ENCODE assay signal across 36 cellular contexts in genomic region chr12:90970911-90971310, GRCh38. TPM values are rescaled to one million over a fixed set of nuclear protein-coding genes. Genes with fewer than 3 reads are reported as not detected.
"Had no signal": no experiment of that assay in that cellular context is flagged by ENCODE, and none has a peak within 500 bp of the region (broad histone marks: within the 10 kb centered on the region; RNA-seq: fewer than 3 reads in every experiment).

No MANE protein-coding gene starts in this region.

- H3K27me3 Mint-ChIP-seq: activated naive CD4-positive, alpha-beta T cell treated with anti-CD3 and anti-CD28 coated beads, Interleukin-2, amount 10 ng/mL, durations not matched to agents 7 days and 5 days; brain; central memory CD8-positive, alpha-beta T cell had no signal

- H3K27ac Mint-ChIP-seq: activated B cell treated with CpG ODN at 0.5 μM for 24 hours; activated CD4-positive, alpha-beta memory T cell treated with anti-CD3 and anti-CD28 coated beads for 36 hours; activated CD4-positive, alpha-beta T cell treated with anti-CD3 and anti-CD28 coated beads, Interleukin-2, amount 10 ng/mL, durations not matched to agents 24 days and 14 days; activated CD8-positive, alpha-beta T cell treated with anti-CD3 and anti-CD28 coated beads for 36 hours; activated naive CD4-positive, alpha-beta T cell treated with anti-CD3 and anti-CD28 coated beads, Interleukin-2, amount 10 ng/mL, durations not matched to agents 7 days and 5 days; activated naive CD4-positive, alpha-beta T cell treated with anti-CD3 and anti-CD28 coated beads, Interleukin-2, amount 50 U/mL, for 24 hours; activated naive CD8-positive, alpha-beta T cell; activated naive CD8-positive, alpha-beta T cell treated with anti-CD3 and anti-CD28 coated beads, Interleukin-2, amount 10 ng/mL, durations not matched to agents 7 days and 5 days; activated naive CD8-positive, alpha-beta T cell treated with anti-CD3 and anti-CD28 coated beads, Interleukin-2, amount 50 U/mL, for 24 hours; activated T-cell treated with anti-CD3 and anti-CD28 coated beads, Interleukin-2, amount 50 U/mL, for 24 hours; activated T-helper 2 cell treated with anti-CD3 and anti-CD28 coated beads, Interferon-gamma antibody, Interleukin-2, Interleukin-4, amounts not matched to agents 10 μg/mL and 5 μg/mL and 100 μg/mL, durations not matched to agents 14 hours and 24 hours and 36 hours; brain; T-helper 1 cell treated with Interleukin-12 subunit alpha and Interleukin-12 subunit beta and Interleukin-4 antibody, amounts not matched to agents 30 μg/mL and 1 μg/mL, for 36 hours; T-helper 2 cell treated with Interferon-gamma antibody and Interleukin-4, amounts not matched to agents 5 μg/mL and 100 μg/mL, for 36 hours had no signal

- H3K36me3 ChIP-seq: ascending aorta, cardiac muscle cell had no signal

- H3K4me3 ChIP-seq: ascending aorta, cardiac muscle cell had no signal

- H3K36me3 Mint-ChIP-seq: activated CD4-positive, alpha-beta memory T cell treated with anti-CD3 and anti-CD28 coated beads for 36 hours; activated naive CD4-positive, alpha-beta T cell treated with anti-CD3 and anti-CD28 coated beads, Interleukin-2, amount 10 ng/mL, durations not matched to agents 7 days and 5 days; activated naive CD4-positive, alpha-beta T cell treated with anti-CD3 and anti-CD28 coated beads, Interleukin-2, amount 50 U/mL, for 24 hours; activated naive CD8-positive, alpha-beta T cell; activated naive CD8-positive, alpha-beta T cell treated with anti-CD3 and anti-CD28 coated beads, Interleukin-2, amount 10 ng/mL, durations not matched to agents 7 days and 5 days; brain had no signal

- H3K27ac ChIP-seq: ascending aorta, cardiac muscle cell, VCaP had no signal

- H3K27me3 ChIP-seq: ascending aorta, cardiac muscle cell had no signal

- H3K4me1 ChIP-seq: ascending aorta had no signal

- ATAC-seq: activated CD8-positive, alpha-beta T cell treated with anti-CD3 and anti-CD28 coated beads for 36 hours; activated naive CD8-positive, alpha-beta T cell treated with anti-CD3 and anti-CD28 coated beads, Interleukin-2, amount 50 U/mL, for 24 hours had no signal

- H3K4me3 Mint-ChIP-seq: activated B cell treated with CpG ODN at 0.5 μM for 24 hours; activated CD4-positive, alpha-beta memory T cell treated with anti-CD3 and anti-CD28 coated beads for 36 hours; activated CD4-positive, alpha-beta T cell treated with anti-CD3 and anti-CD28 coated beads, Interleukin-2, amount 10 ng/mL, durations not matched to agents 24 days and 14 days; activated CD8-positive, alpha-beta T cell treated with anti-CD3 and anti-CD28 coated beads for 36 hours; activated naive CD4-positive, alpha-beta T cell treated with anti-CD3 and anti-CD28 coated beads, Interleukin-2, amount 10 ng/mL, durations not matched to agents 7 days and 5 days; activated naive CD4-positive, alpha-beta T cell treated with anti-CD3 and anti-CD28 coated beads, Interleukin-2, amount 50 U/mL, for 24 hours; activated naive CD8-positive, alpha-beta T cell; activated naive CD8-positive, alpha-beta T cell treated with anti-CD3 and anti-CD28 coated beads, Interleukin-2, amount 10 ng/mL, durations not matched to agents 7 days and 5 days; activated naive CD8-positive, alpha-beta T cell treated with anti-CD3 and anti-CD28 coated beads, Interleukin-2, amount 50 U/mL, for 24 hours; activated T-cell treated with anti-CD3 and anti-CD28 coated beads, Interleukin-2, amount 50 U/mL, for 24 hours; brain; central memory CD8-positive, alpha-beta T cell; T-helper 1 cell treated with Interleukin-12 subunit alpha and Interleukin-12 subunit beta and Interleukin-4 antibody, amounts not matched to agents 30 μg/mL and 1 μg/mL, for 36 hours; T-helper 2 cell treated with Interferon-gamma antibody and Interleukin-4, amounts not matched to agents 5 μg/mL and 100 μg/mL, for 36 hours had no signal

- H3K9me3 Mint-ChIP-seq: activated B cell treated with CpG ODN at 0.5 μM for 24 hours; activated CD4-positive, alpha-beta memory T cell treated with anti-CD3 and anti-CD28 coated beads for 36 hours; activated CD4-positive, alpha-beta T cell treated with anti-CD3 and anti-CD28 coated beads, Interleukin-2, amount 10 ng/mL, durations not matched to agents 24 days and 14 days; activated CD8-positive, alpha-beta T cell treated with anti-CD3 and anti-CD28 coated beads for 36 hours; activated naive CD4-positive, alpha-beta T cell treated with anti-CD3 and anti-CD28 coated beads, Interleukin-2, amount 10 ng/mL, durations not matched to agents 7 days and 5 days; activated naive CD4-positive, alpha-beta T cell treated with anti-CD3 and anti-CD28 coated beads, Interleukin-2, amount 50 U/mL, for 24 hours; activated naive CD8-positive, alpha-beta T cell treated with anti-CD3 and anti-CD28 coated beads, Interleukin-2, amount 10 ng/mL, durations not matched to agents 7 days and 5 days; activated naive CD8-positive, alpha-beta T cell treated with anti-CD3 and anti-CD28 coated beads, Interleukin-2, amount 50 U/mL, for 24 hours; activated T-cell treated with anti-CD3 and anti-CD28 coated beads, Interleukin-2, amount 50 U/mL, for 24 hours; activated T-helper 2 cell treated with anti-CD3 and anti-CD28 coated beads, Interferon-gamma antibody, Interleukin-2, Interleukin-4, amounts not matched to agents 10 μg/mL and 5 μg/mL and 100 μg/mL, durations not matched to agents 14 hours and 24 hours and 36 hours; brain; central memory CD8-positive, alpha-beta T cell; T-helper 1 cell treated with Interleukin-12 subunit alpha and Interleukin-12 subunit beta and Interleukin-4 antibody, amounts not matched to agents 30 μg/mL and 1 μg/mL, for 36 hours; T-helper 2 cell treated with Interferon-gamma antibody and Interleukin-4, amounts not matched to agents 5 μg/mL and 100 μg/mL, for 36 hours had no signal

- H3K4me1 Mint-ChIP-seq: activated B cell treated with CpG ODN at 0.5 μM for 24 hours; activated CD4-positive, alpha-beta T cell treated with anti-CD3 and anti-CD28 coated beads, Interleukin-2, amount 10 ng/mL, durations not matched to agents 24 days and 14 days; activated naive CD4-positive, alpha-beta T cell treated with anti-CD3 and anti-CD28 coated beads, Interleukin-2, amount 10 ng/mL, durations not matched to agents 7 days and 5 days; activated naive CD4-positive, alpha-beta T cell treated with anti-CD3 and anti-CD28 coated beads, Interleukin-2, amount 50 U/mL, for 24 hours; activated naive CD8-positive, alpha-beta T cell treated with anti-CD3 and anti-CD28 coated beads, Interleukin-2, amount 10 ng/mL, durations not matched to agents 7 days and 5 days; activated naive CD8-positive, alpha-beta T cell treated with anti-CD3 and anti-CD28 coated beads, Interleukin-2, amount 50 U/mL, for 24 hours; brain; central memory CD8-positive, alpha-beta T cell had no signal

- DNase-seq: activated B cell treated with CpG ODN at 0.5 μM for 24 hours; activated CD4-positive, alpha-beta memory T cell treated with anti-CD3 and anti-CD28 coated beads for 36 hours; activated CD4-positive, alpha-beta T cell treated with anti-CD3 and anti-CD28 coated beads for 4 hours; activated CD4-positive, alpha-beta T cell treated with anti-CD3 and anti-CD28 coated beads, Interleukin-2, amount 10 ng/mL, durations not matched to agents 24 days and 14 days; activated CD4-positive, alpha-beta T cell treated with anti-CD3 and anti-CD28 coated beads, Interleukin-2, amount 50 U/mL, for 1 hour; activated CD4-positive, alpha-beta T cell treated with anti-CD3 and anti-CD28 coated beads, Interleukin-2, amount 50 U/mL, for 4 hours; activated CD4-positive, CD25-positive, alpha-beta regulatory T cell treated with anti-CD3 and anti-CD28 coated beads, Interleukin-2, amount 50 U/mL, for 72 hours; activated CD8-positive, alpha-beta memory T cell treated with anti-CD3 and anti-CD28 coated beads, Interleukin-2, amount 50 U/mL, for 4 hours; activated CD8-positive, alpha-beta T cell treated with anti-CD3 and anti-CD28 coated beads for 36 hours; activated effector memory CD4-positive, alpha-beta T cell treated with Interleukin-2 at 50 U/mL for 16 hours; activated gamma-delta T cell; activated naive CD4-positive, alpha-beta T cell treated with anti-CD3 and anti-CD28 coated beads, Interleukin-2, amount 10 ng/mL, durations not matched to agents 7 days and 5 days; activated naive CD4-positive, alpha-beta T cell treated with Interleukin-2 at 50 U/mL for 16 hours; activated naive CD8-positive, alpha-beta T cell treated with anti-CD3 and anti-CD28 coated beads, Interleukin-2, amount 10 ng/mL, durations not matched to agents 7 days and 5 days; activated naive CD8-positive, alpha-beta T cell treated with anti-CD3 and anti-CD28 coated beads, Interleukin-2, amount 50 U/mL, for 24 hours; activated T-cell treated with anti-CD3 and anti-CD28 coated beads, Interleukin-2, amount 50 U/mL, for 24 hours; activated T-cell treated with anti-CD3 and anti-CD28 coated beads, Interleukin-2, amount 50 U/mL, for 48 hours; amygdala; anterior cingulate cortex; caudate nucleus; cerebellar nuclear complex; T-helper 1 cell; T-helper 2 cell; T-helper 9 cell had no signal

- H3K9me3 ChIP-seq: ascending aorta had no signal

RNA-seq across cellular contexts. Expression of gene CCER1, which starts 15.9 kb away (rescaled TPM):
- total RNA-seq: activated B cell treated with CpG ODN at 0.5 μM for 24 hours; activated CD4-positive, alpha-beta memory T cell treated with anti-CD3 and anti-CD28 coated beads for 36 hours; activated CD4-positive, alpha-beta T cell treated with anti-CD3 and anti-CD28 coated beads, Interleukin-2, amount 10 ng/mL, durations not matched to agents 24 days and 14 days; activated CD8-positive, alpha-beta memory T cell treated with anti-CD3 and anti-CD28 coated beads for 36 hours; activated CD8-positive, alpha-beta T cell treated with anti-CD3 and anti-CD28 coated beads for 36 hours; activated naive CD8-positive, alpha-beta T cell treated with anti-CD3 and anti-CD28 coated beads, Interleukin-2, amount 10 ng/mL, durations not matched to agents 7 days and 5 days; activated T-helper 2 cell treated with anti-CD3 and anti-CD28 coated beads, Interferon-gamma antibody, Interleukin-2, Interleukin-4, amounts not matched to agents 10 μg/mL and 5 μg/mL and 100 μg/mL, durations not matched to agents 14 hours and 24 hours and 36 hours; ascending aorta; bronchial epithelial cell; cardiac muscle cell had no signal

RNA-seq across cellular contexts. Expression of gene EPYC, which starts 33.9 kb away (rescaled TPM):
- total RNA-seq: activated B cell treated with CpG ODN at 0.5 μM for 24 hours; activated CD4-positive, alpha-beta memory T cell treated with anti-CD3 and anti-CD28 coated beads for 36 hours; activated CD4-positive, alpha-beta T cell treated with anti-CD3 and anti-CD28 coated beads, Interleukin-2, amount 10 ng/mL, durations not matched to agents 24 days and 14 days; activated CD8-positive, alpha-beta memory T cell treated with anti-CD3 and anti-CD28 coated beads for 36 hours; activated CD8-positive, alpha-beta T cell treated with anti-CD3 and anti-CD28 coated beads for 36 hours; activated naive CD8-positive, alpha-beta T cell treated with anti-CD3 and anti-CD28 coated beads, Interleukin-2, amount 10 ng/mL, durations not matched to agents 7 days and 5 days; activated T-helper 2 cell treated with anti-CD3 and anti-CD28 coated beads, Interferon-gamma antibody, Interleukin-2, Interleukin-4, amounts not matched to agents 10 μg/mL and 5 μg/mL and 100 μg/mL, durations not matched to agents 14 hours and 24 hours and 36 hours; ascending aorta; bronchial epithelial cell; cardiac muscle cell had no signal
